25 cellular contexts compared by ENCODE assay signal in the genomic region with DNA sequence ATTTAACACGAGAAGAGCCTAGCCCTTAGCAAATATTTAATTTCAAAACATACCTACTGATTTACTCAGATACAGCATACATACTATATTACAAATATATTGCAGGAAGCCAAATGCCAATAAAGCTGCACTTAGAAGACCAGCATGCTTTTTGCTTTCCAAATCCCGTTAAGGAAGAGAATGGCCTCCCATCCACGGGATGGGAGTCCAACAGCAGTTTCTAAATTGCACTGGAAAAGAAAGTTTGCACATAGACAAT.
"Had no signal": no experiment of that assay in that cellular context is flagged by ENCODE, and none has a peak within 500 bp of the region (broad histone marks: within the 10 kb centered on the region; RNA-seq: fewer than 3 reads in every experiment).

No MANE protein-coding gene starts in this region.

- H3K4me1 Mint-ChIP-seq: activated CD4-positive, alpha-beta memory T cell treated with anti-CD3 and anti-CD28 coated beads, Interleukin-2, amount 10 ng/mL, durations not matched to agents 7 days and 5 days had no signal

- H3K36me3 ChIP-seq: adrenal gland had no signal

- H3K27ac ChIP-seq: adrenal gland, SK-N-MC had no signal

- H3K27ac Mint-ChIP-seq: activated CD4-positive, alpha-beta memory T cell treated with anti-CD3 and anti-CD28 coated beads, Interleukin-2, amount 10 ng/mL, durations not matched to agents 7 days and 5 days; activated CD4-positive, alpha-beta T cell treated with anti-CD3 and anti-CD28 coated beads for 36 hours; activated naive CD4-positive, alpha-beta T cell treated with anti-CD3 and anti-CD28 coated beads for 36 hours; activated naive CD8-positive, alpha-beta T cell treated with anti-CD3 and anti-CD28 coated beads, Interleukin-2, amount 10 ng/mL, durations not matched to agents 7 days and 5 days; T-cell had no signal

- DNase-seq: activated CD4-positive, alpha-beta memory T cell treated with anti-CD3 and anti-CD28 coated beads, Interleukin-2, amount 10 ng/mL, durations not matched to agents 7 days and 5 days; activated CD4-positive, alpha-beta T cell treated with anti-CD3 and anti-CD28 coated beads for 36 hours; activated CD4-positive, alpha-beta T cell treated with anti-CD3 and anti-CD28 coated beads, Interleukin-2, amount 50 U/mL, for 1 hour; activated CD4-positive, CD25-positive, alpha-beta regulatory T cell; activated gamma-delta T cell; activated naive CD4-positive, alpha-beta T cell treated with anti-CD3 and anti-CD28 coated beads for 36 hours; activated naive CD8-positive, alpha-beta T cell treated with anti-CD3 and anti-CD28 coated beads, Interleukin-2, amount 10 ng/mL, durations not matched to agents 7 days and 5 days; activated T-cell treated with anti-CD3 and anti-CD28 coated beads for 4 hours; activated T-cell treated with anti-CD3 and anti-CD28 coated beads, Interleukin-2, amount 50 U/mL, for 48 hours; adrenal gland; anterior cingulate cortex; MM.1S; NCI-H1436; NCI-H1694 treated with DMSO at 0.1 percent for 48 hours; NCI-H2029 treated with DMSO at 0.1 percent for 48 hours; NCI-H524; NCI-H748 treated with DMSO at 0.1 percent for 48 hours; RPMI8226; T-cell; T-helper 2 cell; T1000 had no signal

- H3K9me3 ChIP-seq: adrenal gland had no signal

- ATAC-seq: activated CD4-positive, alpha-beta T cell treated with anti-CD3 and anti-CD28 coated beads for 36 hours; activated T-helper 17 cell treated with anti-CD3 and anti-CD28 coated beads, Interleukin-2, amount 50 U/mL, for 72 hours; K562; Panc1; T-cell had no signal

- H3K9me3 Mint-ChIP-seq: activated CD4-positive, alpha-beta memory T cell treated with anti-CD3 and anti-CD28 coated beads, Interleukin-2, amount 10 ng/mL, durations not matched to agents 7 days and 5 days; activated naive CD4-positive, alpha-beta T cell treated with anti-CD3 and anti-CD28 coated beads for 36 hours; activated naive CD8-positive, alpha-beta T cell treated with anti-CD3 and anti-CD28 coated beads, Interleukin-2, amount 10 ng/mL, durations not matched to agents 7 days and 5 days; activated T-helper 17 cell treated with anti-CD3 and anti-CD28 coated beads, Interleukin-2, amount 50 U/mL, for 72 hours; T-cell had no signal

- H3K4me3 Mint-ChIP-seq: activated CD4-positive, alpha-beta memory T cell treated with anti-CD3 and anti-CD28 coated beads, Interleukin-2, amount 10 ng/mL, durations not matched to agents 7 days and 5 days; activated CD4-positive, alpha-beta T cell treated with anti-CD3 and anti-CD28 coated beads for 36 hours; activated naive CD4-positive, alpha-beta T cell treated with anti-CD3 and anti-CD28 coated beads for 36 hours; activated naive CD8-positive, alpha-beta T cell treated with anti-CD3 and anti-CD28 coated beads, Interleukin-2, amount 10 ng/mL, durations not matched to agents 7 days and 5 days; activated T-helper 17 cell treated with anti-CD3 and anti-CD28 coated beads, Interleukin-2, amount 50 U/mL, for 72 hours; T-cell had no signal

- H3K27me3 Mint-ChIP-seq: activated CD4-positive, alpha-beta memory T cell treated with anti-CD3 and anti-CD28 coated beads, Interleukin-2, amount 10 ng/mL, durations not matched to agents 7 days and 5 days; activated CD4-positive, alpha-beta T cell treated with anti-CD3 and anti-CD28 coated beads for 36 hours; activated naive CD8-positive, alpha-beta T cell treated with anti-CD3 and anti-CD28 coated beads, Interleukin-2, amount 10 ng/mL, durations not matched to agents 7 days and 5 days; activated T-helper 17 cell treated with anti-CD3 and anti-CD28 coated beads, Interleukin-2, amount 50 U/mL, for 72 hours; T-cell had no signal

- H3K27me3 ChIP-seq: adrenal gland had no signal

- H3K4me3 ChIP-seq: adrenal gland, K562, SK-N-MC had no signal
